In genomic region chr22:19604711-19605268, GRCh38 we compare ENCODE assay signal across 1 cellular context.
A peak's percentile ranks its signal among the peaks of the same experiment; 100 is the strongest.
TF ChIP-seq lines count a peak whose summit lies in the region.

No MANE protein-coding gene starts in this region.

TF ChIP-seq in HepG2, 621 proteins besides CTCF, POLR2A, EP300 and RAD21 (continued from another document and continues in another):
- TF ChIP-seq ZBED4 (CRISPR knock-in tag; IDR thresholded peaks at IDR 0.05; ENCODE audit: borderline replicate concordance) = no peak
- no peak for TF ChIP-seq SOX6 (IDR thresholded peaks at IDR 0.05)
- TF ChIP-seq SOX6 (CRISPR knock-in tag; IDR thresholded peaks at IDR 0.05) = peak; percentile 64; the same call in 1 of the 2 replicates
- TF ChIP-seq SRSF9 (IDR thresholded peaks at IDR 0.05; ENCODE audit: borderline replicate concordance, insufficient read depth, low read depth, low read length, poor library complexity, severe bottlenecking) = no peak
- no peak for TF ChIP-seq AKNA (CRISPR knock-in tag; IDR thresholded peaks at IDR 0.05; ENCODE audit: borderline replicate concordance)
- no peak for TF ChIP-seq ZNF710 (CRISPR knock-in tag; IDR thresholded peaks at IDR 0.05; ENCODE audit: borderline replicate concordance)
- no peak for TF ChIP-seq HNRNPL (IDR thresholded peaks at IDR 0.05; ENCODE audit: low read depth, low read length)
- no peak for TF ChIP-seq TRIM22 (IDR thresholded peaks at IDR 0.05)
- TF ChIP-seq GPBP1L1 (CRISPR knock-in tag; IDR thresholded peaks at IDR 0.05) = no peak
- peak; percentile 61 for TF ChIP-seq ATF2 (CRISPR knock-in tag; IDR thresholded peaks at IDR 0.05)
- no peak for TF ChIP-seq LBX2 (CRISPR knock-in tag; IDR thresholded peaks at IDR 0.05; ENCODE audit: borderline replicate concordance)
- peak; percentile 52; the same call in 1 of the 2 replicates for TF ChIP-seq NR2F2 (IDR thresholded peaks at IDR 0.05; ENCODE audit: borderline replicate concordance, low read depth)
- peak; percentile 53; the same call in 1 of the 2 replicates for TF ChIP-seq FOXA3 (CRISPR knock-in tag; IDR thresholded peaks at IDR 0.05)
- no peak for TF ChIP-seq PRDM4 (CRISPR knock-in tag; IDR thresholded peaks at IDR 0.05; ENCODE audit: borderline replicate concordance)
- TF ChIP-seq NR2F1 (CRISPR knock-in tag; IDR thresholded peaks at IDR 0.05) = peak; percentile 17 to 87; a peak in 2 of 4 replicates
- peak; percentile 62 for TF ChIP-seq RARA (CRISPR knock-in tag; IDR thresholded peaks at IDR 0.05)
- peak; percentile 54 for TF ChIP-seq GATAD2A (CRISPR knock-in tag; IDR thresholded peaks at IDR 0.05)
- 0 out of 2 replicates have a peak, but pooled peaks have one; percentile 17 for TF ChIP-seq THAP11 (CRISPR knock-in tag; IDR thresholded peaks at IDR 0.05)
- TF ChIP-seq ELF1 (CRISPR knock-in tag; IDR thresholded peaks at IDR 0.05) = no peak
- TF ChIP-seq ZNF670 (CRISPR knock-in tag; IDR thresholded peaks at IDR 0.05; ENCODE audit: borderline replicate concordance) = no peak
- 0 out of 2 replicates have a peak, but pooled peaks have one; percentile 19 for TF ChIP-seq PRDM10 (CRISPR knock-in tag; IDR thresholded peaks at IDR 0.05; ENCODE audit: low read depth)
- peak in 1 of 2 experiments; percentile 94; a peak in 2 of 4 replicates for TF ChIP-seq ATF4 (CRISPR knock-in tag; IDR thresholded peaks at IDR 0.05)
- TF ChIP-seq STAT5B (CRISPR knock-in tag; IDR thresholded peaks at IDR 0.05) = no peak
- peak; percentile 67; the same call in 1 of the 2 replicates for TF ChIP-seq FOXO1 (CRISPR knock-in tag; IDR thresholded peaks at IDR 0.05)
- no peak for TF ChIP-seq CENPT (CRISPR knock-in tag; IDR thresholded peaks at IDR 0.05; ENCODE audit: low read depth)
- no peak for TF ChIP-seq HES4 (CRISPR knock-in tag; IDR thresholded peaks at IDR 0.05; ENCODE audit: borderline replicate concordance)
- 0 out of 2 replicates have a peak, but pooled peaks have one; percentile 9 for TF ChIP-seq SOX5 (CRISPR knock-in tag; IDR thresholded peaks at IDR 0.05; ENCODE audit: borderline replicate concordance)
- no peak for TF ChIP-seq SMAD3 (CRISPR knock-in tag; IDR thresholded peaks at IDR 0.05)
- TF ChIP-seq GATA4 (IDR thresholded peaks at IDR 0.05; ENCODE audit: borderline replicate concordance, low read depth) = no peak
- peak; percentile 46 for TF ChIP-seq HNF4A (CRISPR knock-in tag; IDR thresholded peaks at IDR 0.05)
- TF ChIP-seq FOXA1 (IDR thresholded peaks at IDR 0.05) = no peak
- no peak for TF ChIP-seq FOXA1 (CRISPR knock-in tag; IDR thresholded peaks at IDR 0.05)
- TF ChIP-seq ZNF605 (CRISPR knock-in tag; IDR thresholded peaks at IDR 0.05) = no peak
